Comparison of ENCODE assay signal across 8 cellular contexts in the genomic region with DNA sequence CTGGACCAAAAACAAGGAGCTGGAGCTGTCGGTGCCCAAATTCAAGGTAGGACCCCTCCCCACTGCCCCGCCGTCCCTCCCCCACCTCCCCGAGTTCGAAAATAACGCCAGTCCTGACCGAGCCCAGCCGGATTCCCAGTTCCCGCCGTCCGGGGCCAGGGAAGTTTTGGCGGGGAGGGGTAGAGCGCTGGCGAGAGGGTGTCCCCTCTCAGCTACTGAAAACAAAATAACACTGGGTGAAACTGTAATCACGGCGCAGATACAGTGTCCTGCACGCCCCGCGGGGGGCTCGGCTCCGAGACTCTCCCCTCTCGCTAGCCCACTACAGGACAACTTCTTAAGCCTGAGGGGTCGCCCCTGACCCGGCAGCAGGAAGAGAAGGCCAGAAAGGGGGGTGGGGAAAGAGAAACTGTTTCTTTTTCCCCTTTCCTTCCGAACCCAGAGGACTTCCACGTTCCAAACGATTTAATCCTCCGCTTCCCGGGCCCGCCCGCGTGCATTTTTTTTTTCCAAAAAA. TPM values are rescaled to one million over a fixed set of nuclear protein-coding genes. Genes with fewer than 3 reads are reported as not detected.
DNase-seq lines count a peak whose midpoint lies in the region; ATAC-seq and TF ChIP-seq lines count a peak whose summit lies in the region.

No MANE protein-coding gene starts in this region.

- peaks cover 26% of the 10 kb centered on the region for H3K36me3 Mint-ChIP-seq in CD4-positive, CD25-positive, alpha-beta regulatory T cell

- TF ChIP-seq CTCF in kidney epithelial cell (IDR thresholded peaks at IDR 0.05; ENCODE audit: insufficient read depth, low read length, poor library complexity, severe bottlenecking) (no peak), suprapubic skin (IDR thresholded peaks at IDR 0.05) (no peak), GM20000 (IDR thresholded peaks at IDR 0.05; ENCODE audit: extremely low read depth, missing control alignments) (no peak)

- H3K27ac Mint-ChIP-seq in CD4-positive, CD25-positive, alpha-beta regulatory T cell = peak overlapping the region; percentile 83 to 98 (median 86)

- peaks cover 11% of the 10 kb centered on the region for H3K27me3 Mint-ChIP-seq in CD4-positive, CD25-positive, alpha-beta regulatory T cell

- H3K4me1 Mint-ChIP-seq in CD4-positive, CD25-positive, alpha-beta regulatory T cell = peaks cover 5 to 44% (median 28%) of the 10 kb centered on the region in 4 donors

- WGBS in suprapubic skin = 1% methylated on average over 24 of the region's 32 CpGs

- peak overlapping the region; percentile 73 for H3K27ac ChIP-seq in CD4-positive, CD25-positive, alpha-beta regulatory T cell (ENCODE audit: insufficient read depth, low read length, poor library complexity, severe bottlenecking)
- peak overlapping the region; percentile 98 for H3K27ac ChIP-seq in KOPT-K1 (ENCODE audit: low read depth, low read length, poor library complexity, severe bottlenecking)
- H3K27ac ChIP-seq in suprapubic skin = peak overlapping the region; percentile 100

- peaks cover 57% of the 10 kb centered on the region for H3K4me1 ChIP-seq in CD4-positive, CD25-positive, alpha-beta regulatory T cell (ENCODE audit: control insufficient read depth, insufficient read depth, low read length, poor library complexity, severe bottlenecking)
- H3K4me1 ChIP-seq in suprapubic skin = peaks cover 33% of the 10 kb centered on the region

- no peak for TF ChIP-seq EP300 in suprapubic skin (IDR thresholded peaks at IDR 0.05)

- no peaks in the 10 kb centered on the region for H3K9me3 ChIP-seq in CD4-positive, CD25-positive, alpha-beta regulatory T cell (ENCODE audit: control insufficient read depth in 2 of 2, low read length in 2 of 2)
- no peaks in the 10 kb centered on the region for H3K9me3 ChIP-seq in KOPT-K1 (ENCODE audit: insufficient read depth, low read length, poor library complexity, severe bottlenecking)
- no peaks in the 10 kb centered on the region for H3K9me3 ChIP-seq in suprapubic skin

- H3K4me3 Mint-ChIP-seq in CD4-positive, CD25-positive, alpha-beta regulatory T cell = peak overlapping the region; percentile 91 to 98 (median 96)

- peak in 2 of 3 donors; percentile 36 to 39 for DNase-seq in CD4-positive, CD25-positive, alpha-beta regulatory T cell
- peak; percentile 48 for DNase-seq in astrocyte of the hippocampus (ENCODE audit: low read depth, low spot score)
- no peak for DNase-seq in kidney epithelial cell (ENCODE audit: low read depth)
- peak in 1 of 2 donors; percentile 66 for DNase-seq in suprapubic skin (ENCODE audit: low spot score in 2 of 2)
- DNase-seq in GM20000 (ENCODE audit: low spot score) = no peak
- no peak for DNase-seq in activated effector memory CD4-positive, alpha-beta T cell treated with Interleukin-2 at 50 U/mL for 16 hours
- no peak for DNase-seq in mesenteric fat pad (ENCODE audit: low spot score)

- no peak for ATAC-seq in CD4-positive, CD25-positive, alpha-beta regulatory T cell (ENCODE audit: low read depth in 2 of 2)

- peaks cover 25% of the 10 kb centered on the region for H3K36me3 ChIP-seq in CD4-positive, CD25-positive, alpha-beta regulatory T cell (ENCODE audit: control insufficient read depth, insufficient read depth, low read length)
- H3K36me3 ChIP-seq in KOPT-K1 (ENCODE audit: insufficient read depth, low read length) = peaks cover 46% of the 10 kb centered on the region
- no peaks in the 10 kb centered on the region for H3K36me3 ChIP-seq in kidney epithelial cell (ENCODE audit: control insufficient read depth, insufficient read depth, low read length)
- peaks cover 28% of the 10 kb centered on the region for H3K36me3 ChIP-seq in suprapubic skin

- H3K27me3 ChIP-seq in CD4-positive, CD25-positive, alpha-beta regulatory T cell (ENCODE audit: control insufficient read depth, insufficient read depth, low read length) = no peaks in the 10 kb centered on the region
- no peaks in the 10 kb centered on the region for H3K27me3 ChIP-seq in kidney epithelial cell (ENCODE audit: control insufficient read depth, insufficient read depth, low read length)
- no peaks in the 10 kb centered on the region for H3K27me3 ChIP-seq in suprapubic skin

- no peaks in the 10 kb centered on the region for H3K9me3 Mint-ChIP-seq in CD4-positive, CD25-positive, alpha-beta regulatory T cell

- no peak for TF ChIP-seq POLR2A in suprapubic skin (IDR thresholded peaks at IDR 0.05)

- peak overlapping the region; percentile 89 for H3K4me3 ChIP-seq in CD4-positive, CD25-positive, alpha-beta regulatory T cell (ENCODE audit: low read depth, low read length)
- H3K4me3 ChIP-seq in kidney epithelial cell (ENCODE audit: low read depth, low read length) = peak overlapping the region; percentile 68
- peak overlapping the region; percentile 89 for H3K4me3 ChIP-seq in suprapubic skin

RNA-seq across cellular contexts. Expression of a gene that starts 1.4 kb away (rescaled TPM):
- total RNA-seq in CD4-positive, CD25-positive, alpha-beta regulatory T cell = 118 TPM
- 1 to 10 TPM; 1.2 to 2.0 (median 1.5) TPM for polyA plus RNA-seq in CD4-positive, CD25-positive, alpha-beta regulatory T cell
- total RNA-seq in kidney epithelial cell (8.1 and 9.6 TPM in 2 replicates), suprapubic skin (10 to 100 TPM; 13.1 to 23.1 (median 19.5) TPM), mesenteric fat pad (20.7 TPM)

RNA-seq across cellular contexts. Expression of a gene that starts 11.7 kb away (rescaled TPM):
- total RNA-seq in CD4-positive, CD25-positive, alpha-beta regulatory T cell = 149 TPM
- 100 to 1,000 TPM in 1 of 4 donors, 10 to 100 TPM in 3; 80.4 to 100 (median 92.0) TPM for polyA plus RNA-seq in CD4-positive, CD25-positive, alpha-beta regulatory T cell
- 194 and 311 TPM in 2 replicates for total RNA-seq in kidney epithelial cell
- 10 to 100 TPM in 3 of 4 donors, 1 to 10 TPM in 1; 6.6 to 20.4 (median 17.5) TPM for total RNA-seq in suprapubic skin
- total RNA-seq in mesenteric fat pad = 6.1 TPM

RNA-seq across cellular contexts. Expression of a gene that starts 53.4 kb away (rescaled TPM):
- total RNA-seq in CD4-positive, CD25-positive, alpha-beta regulatory T cell = not detected
- not detected for polyA plus RNA-seq in CD4-positive, CD25-positive, alpha-beta regulatory T cell
- total RNA-seq in kidney epithelial cell (0.33 TPM in 1 of 2 replicates, not detected in the other), suprapubic skin (1 to 10 TPM in 1 of 4 donors, not detected in 3; 1.4 TPM), mesenteric fat pad (2.2 TPM)

Comparison
In these comparisons a context has a peak if more than half of its experiments do, and no peak if none do; other contexts are left out.
1. DNase-seq: peak in CD4-positive, CD25-positive, alpha-beta regulatory T cell (2 of 3) and astrocyte of the hippocampus (single experiment); none in kidney epithelial cell (single experiment), GM20000 (single experiment), activated effector memory CD4-positive, alpha-beta T cell treated with Interleukin-2 at 50 U/mL for 16 hours (single experiment) and mesenteric fat pad (single experiment).
2. Peak in every context shown above with its lines, with median percentiles within 50 percentile points of each other: H3K27ac ChIP-seq and H3K4me3 ChIP-seq.